29 cellular contexts compared by ENCODE assay signal in the genomic region with DNA sequence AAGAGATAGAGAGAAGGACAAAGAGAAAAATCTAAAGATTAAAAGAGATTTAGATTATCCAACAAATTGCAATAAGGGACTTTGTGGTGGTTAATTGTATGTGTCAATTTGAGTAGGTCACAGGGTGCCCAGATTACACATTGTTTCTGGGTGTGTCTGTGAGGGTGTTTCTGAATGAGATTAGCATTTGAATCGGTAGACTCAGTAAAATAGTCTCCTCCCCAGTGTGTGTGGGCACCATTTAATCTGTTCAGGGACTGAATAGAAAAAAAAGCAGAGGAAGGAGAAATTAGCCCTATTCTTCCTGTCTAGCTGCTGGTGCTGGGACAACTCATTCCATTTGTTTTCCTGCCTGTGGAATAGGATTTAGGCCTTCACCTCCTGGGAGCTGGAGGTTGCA.
"Had no signal": no experiment of that assay in that cellular context is flagged by ENCODE, and none has a peak within 500 bp of the region (broad histone marks: within the 10 kb centered on the region; RNA-seq: fewer than 3 reads in every experiment).

No MANE protein-coding gene starts in this region.

- H3K36me3 ChIP-seq: brain microvascular endothelial cell, esophagus muscularis mucosa, heart left ventricle, left lung, lower lobe of right lung, neutrophil, ovary, right lobe of liver, transverse colon had no signal

- DNase-seq: activated CD4-positive, alpha-beta memory T cell treated with anti-CD3 and anti-CD28 coated beads, Interleukin-2, amount 10 ng/mL, durations not matched to agents 7 days and 5 days; activated CD4-positive, alpha-beta T cell treated with anti-CD3 and anti-CD28 coated beads for 1 hour; activated CD4-positive, alpha-beta T cell treated with anti-CD3 and anti-CD28 coated beads, Interleukin-2, amount 10 ng/mL, durations not matched to agents 7 days and 5 days; activated CD8-positive, alpha-beta memory T cell treated with anti-CD3 and anti-CD28 coated beads, Interleukin-2, amount 50 U/mL, for 48 hours; activated gamma-delta T cell; activated naive CD4-positive, alpha-beta T cell treated with anti-CD3 and anti-CD28 coated beads, Interleukin-2, amount 10 ng/mL, durations not matched to agents 7 days and 5 days; activated T-cell treated with anti-CD3 and anti-CD28 coated beads, Interleukin-2, amount 50 U/mL, for 24 hours; amniotic stem cell; brain microvascular endothelial cell; foreskin keratinocyte; heart left ventricle; hypothalamus; left lung; lower lobe of right lung; mesenchymal stem cell; mucosa of descending colon; ovary; right lobe of liver; stimulated activated CD4-positive, alpha-beta T cell treated with anti-CD3 and anti-CD28 coated beads, Interleukin-2, amount 100 ng/mL, for 48 hours; stimulated activated naive CD8-positive, alpha-beta T cell treated with anti-CD3 and anti-CD28 coated beads, Interleukin-15, Interleukin-2, amounts not matched to agents 100 U/mL and 50 U/mL, for 24 hours; T-helper 2 cell; testis; transverse colon had no signal

- H3K27me3 Mint-ChIP-seq: activated CD4-positive, alpha-beta memory T cell treated with anti-CD3 and anti-CD28 coated beads, Interleukin-2, amount 10 ng/mL, durations not matched to agents 7 days and 5 days; activated CD4-positive, alpha-beta T cell treated with anti-CD3 and anti-CD28 coated beads, Interleukin-2, amount 10 ng/mL, durations not matched to agents 7 days and 5 days; activated naive CD4-positive, alpha-beta T cell treated with anti-CD3 and anti-CD28 coated beads, Interleukin-2, amount 10 ng/mL, durations not matched to agents 7 days and 5 days; activated T-cell treated with anti-CD3 and anti-CD28 coated beads, Interleukin-2, amount 50 U/mL, for 24 hours; natural killer cell treated with Interleukin-12 subunit alpha and Interleukin-12 subunit beta and Interleukin-15 and Interleukin-18, amount 100 ng/mL, for 72 hours; progenitor cell of endocrine pancreas had no signal

- H3K36me3 Mint-ChIP-seq: activated naive CD4-positive, alpha-beta T cell treated with anti-CD3 and anti-CD28 coated beads, Interleukin-2, amount 10 ng/mL, durations not matched to agents 7 days and 5 days; natural killer cell treated with Interleukin-12 subunit alpha and Interleukin-12 subunit beta and Interleukin-15 and Interleukin-18, amount 100 ng/mL, for 72 hours had no signal

- H3K4me3 ChIP-seq: esophagus muscularis mucosa, heart left ventricle, left lung, lower lobe of right lung, mucosa of descending colon, ovary, right lobe of liver, testis, transverse colon had no signal

- H3K27me3 ChIP-seq: brain microvascular endothelial cell, esophagus muscularis mucosa, foreskin keratinocyte, heart left ventricle, left lung, neutrophil, ovary, right lobe of liver, testis, transverse colon had no signal

- FAIRE-seq: astrocyte, urothelium cell line had no signal

- H3K9me3 Mint-ChIP-seq: activated CD4-positive, alpha-beta memory T cell treated with anti-CD3 and anti-CD28 coated beads, Interleukin-2, amount 10 ng/mL, durations not matched to agents 7 days and 5 days; activated CD4-positive, alpha-beta T cell treated with anti-CD3 and anti-CD28 coated beads, Interleukin-2, amount 10 ng/mL, durations not matched to agents 7 days and 5 days; activated naive CD4-positive, alpha-beta T cell treated with anti-CD3 and anti-CD28 coated beads, Interleukin-2, amount 10 ng/mL, durations not matched to agents 7 days and 5 days; activated T-cell treated with anti-CD3 and anti-CD28 coated beads, Interleukin-2, amount 50 U/mL, for 24 hours had no signal

- H3K9me3 ChIP-seq: esophagus muscularis mucosa, heart left ventricle, left lung, lower lobe of right lung, mucosa of descending colon, neutrophil, ovary, right lobe of liver, testis, transverse colon had no signal

- H3K27ac ChIP-seq: brain microvascular endothelial cell, esophagus muscularis mucosa, foreskin keratinocyte, heart left ventricle, left lung, lower lobe of right lung, neutrophil, ovary, right lobe of liver, testis, transverse colon had no signal

- H3K4me1 Mint-ChIP-seq: activated CD4-positive, alpha-beta memory T cell treated with anti-CD3 and anti-CD28 coated beads, Interleukin-2, amount 10 ng/mL, durations not matched to agents 7 days and 5 days; activated CD4-positive, alpha-beta T cell treated with anti-CD3 and anti-CD28 coated beads, Interleukin-2, amount 10 ng/mL, durations not matched to agents 7 days and 5 days; activated naive CD4-positive, alpha-beta T cell treated with anti-CD3 and anti-CD28 coated beads, Interleukin-2, amount 10 ng/mL, durations not matched to agents 7 days and 5 days had no signal

- H3K4me1 ChIP-seq: esophagus muscularis mucosa, foreskin keratinocyte, heart left ventricle, left lung, lower lobe of right lung, right lobe of liver, testis, transverse colon had no signal

- H3K27ac Mint-ChIP-seq: activated CD4-positive, alpha-beta memory T cell treated with anti-CD3 and anti-CD28 coated beads, Interleukin-2, amount 10 ng/mL, durations not matched to agents 7 days and 5 days; activated CD4-positive, alpha-beta T cell treated with anti-CD3 and anti-CD28 coated beads, Interleukin-2, amount 10 ng/mL, durations not matched to agents 7 days and 5 days; activated naive CD4-positive, alpha-beta T cell treated with anti-CD3 and anti-CD28 coated beads, Interleukin-2, amount 10 ng/mL, durations not matched to agents 7 days and 5 days; activated T-cell treated with anti-CD3 and anti-CD28 coated beads, Interleukin-2, amount 50 U/mL, for 24 hours; natural killer cell treated with Interleukin-12 subunit alpha and Interleukin-12 subunit beta and Interleukin-15 and Interleukin-18, amount 100 ng/mL, for 72 hours; progenitor cell of endocrine pancreas had no signal

- H3K4me3 Mint-ChIP-seq: activated CD4-positive, alpha-beta memory T cell treated with anti-CD3 and anti-CD28 coated beads, Interleukin-2, amount 10 ng/mL, durations not matched to agents 7 days and 5 days; activated CD4-positive, alpha-beta T cell treated with anti-CD3 and anti-CD28 coated beads, Interleukin-2, amount 10 ng/mL, durations not matched to agents 7 days and 5 days; activated naive CD4-positive, alpha-beta T cell treated with anti-CD3 and anti-CD28 coated beads, Interleukin-2, amount 10 ng/mL, durations not matched to agents 7 days and 5 days; activated T-cell treated with anti-CD3 and anti-CD28 coated beads, Interleukin-2, amount 50 U/mL, for 24 hours; natural killer cell treated with Interleukin-12 subunit alpha and Interleukin-12 subunit beta and Interleukin-15 and Interleukin-18, amount 100 ng/mL, for 72 hours had no signal

- ATAC-seq: foreskin keratinocyte; heart left ventricle; left lung; lower lobe of right lung; mucosa of descending colon; natural killer cell treated with Interleukin-12 subunit alpha and Interleukin-12 subunit beta and Interleukin-15 and Interleukin-18, amount 100 ng/mL, for 72 hours; right lobe of liver; stimulated activated naive CD8-positive, alpha-beta T cell treated with anti-CD3 and anti-CD28 coated beads, Interleukin-15, Interleukin-2, amounts not matched to agents 100 U/mL and 50 U/mL, for 24 hours had no signal
